1 cellular context compared by ENCODE assay signal in the genomic region with DNA sequence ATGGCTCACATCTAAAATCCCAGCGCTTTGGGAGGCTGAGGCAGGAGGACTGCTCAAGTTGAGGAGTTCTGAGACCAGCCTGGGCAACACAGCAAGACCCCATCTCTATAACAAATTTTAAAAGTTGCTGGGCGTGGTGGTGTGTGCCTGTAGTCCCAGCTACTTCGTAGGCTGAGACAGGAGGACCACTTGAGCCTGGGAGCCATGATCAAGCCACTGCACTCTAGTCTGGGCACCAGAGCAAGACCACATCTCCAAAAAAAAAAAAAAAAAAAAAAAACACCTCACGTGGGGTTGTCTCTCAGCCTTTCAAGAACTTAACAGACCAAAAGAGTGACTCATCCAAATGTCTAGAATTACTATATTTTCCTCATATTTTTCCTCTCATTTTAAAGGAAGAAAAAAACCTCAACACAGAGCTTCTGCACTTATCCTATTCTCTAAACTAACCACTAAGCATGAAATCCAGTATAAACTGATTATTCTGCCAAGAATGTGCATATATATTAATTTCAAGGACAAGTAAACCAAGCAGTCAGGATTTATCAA.
TF ChIP-seq lines count a peak whose summit lies in the region.

No MANE protein-coding gene starts in this region.

TF ChIP-seq in K562, 482 proteins besides CTCF, POLR2A, EP300 and RAD21 (continued from another document):
- TF ChIP-seq, protein P1, sequence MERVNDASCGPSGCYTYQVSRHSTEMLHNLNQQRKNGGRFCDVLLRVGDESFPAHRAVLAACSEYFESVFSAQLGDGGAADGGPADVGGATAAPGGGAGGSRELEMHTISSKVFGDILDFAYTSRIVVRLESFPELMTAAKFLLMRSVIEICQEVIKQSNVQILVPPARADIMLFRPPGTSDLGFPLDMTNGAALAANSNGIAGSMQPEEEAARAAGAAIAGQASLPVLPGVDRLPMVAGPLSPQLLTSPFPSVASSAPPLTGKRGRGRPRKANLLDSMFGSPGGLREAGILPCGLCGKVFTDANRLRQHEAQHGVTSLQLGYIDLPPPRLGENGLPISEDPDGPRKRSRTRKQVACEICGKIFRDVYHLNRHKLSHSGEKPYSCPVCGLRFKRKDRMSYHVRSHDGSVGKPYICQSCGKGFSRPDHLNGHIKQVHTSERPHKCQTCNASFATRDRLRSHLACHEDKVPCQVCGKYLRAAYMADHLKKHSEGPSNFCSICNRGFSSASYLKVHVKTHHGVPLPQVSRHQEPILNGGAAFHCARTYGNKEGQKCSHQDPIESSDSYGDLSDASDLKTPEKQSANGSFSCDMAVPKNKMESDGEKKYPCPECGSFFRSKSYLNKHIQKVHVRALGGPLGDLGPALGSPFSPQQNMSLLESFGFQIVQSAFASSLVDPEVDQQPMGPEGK (CRISPR knock-in tag; IDR thresholded peaks at IDR 0.05; ENCODE audit: borderline replicate concordance), result no peak
- TF ChIP-seq GABPA (tag; conservative IDR thresholded peaks at IDR 0.05; ENCODE audit: low read depth) (no peak), ZNF445 (CRISPR knock-in tag; IDR thresholded peaks at IDR 0.05; ENCODE audit: low read depth) (no peak), SETDB1 (IDR thresholded peaks at IDR 0.05; ENCODE audit: low read length) (no peak), SRF (CRISPR knock-in tag; IDR thresholded peaks at IDR 0.05) (no peak)
- TF ChIP-seq, protein P2, sequence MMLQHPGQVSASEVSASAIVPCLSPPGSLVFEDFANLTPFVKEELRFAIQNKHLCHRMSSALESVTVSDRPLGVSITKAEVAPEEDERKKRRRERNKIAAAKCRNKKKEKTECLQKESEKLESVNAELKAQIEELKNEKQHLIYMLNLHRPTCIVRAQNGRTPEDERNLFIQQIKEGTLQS (IDR thresholded peaks at IDR 0.05), result 0 out of 2 replicates have a peak, but pooled peaks have one; percentile 21
- TF ChIP-seq, protein P2 (CRISPR knock-in tag; conservative IDR thresholded peaks at IDR 0.05), result no peak
